ENCODE assay signal across 19 cellular contexts in the genomic region with DNA sequence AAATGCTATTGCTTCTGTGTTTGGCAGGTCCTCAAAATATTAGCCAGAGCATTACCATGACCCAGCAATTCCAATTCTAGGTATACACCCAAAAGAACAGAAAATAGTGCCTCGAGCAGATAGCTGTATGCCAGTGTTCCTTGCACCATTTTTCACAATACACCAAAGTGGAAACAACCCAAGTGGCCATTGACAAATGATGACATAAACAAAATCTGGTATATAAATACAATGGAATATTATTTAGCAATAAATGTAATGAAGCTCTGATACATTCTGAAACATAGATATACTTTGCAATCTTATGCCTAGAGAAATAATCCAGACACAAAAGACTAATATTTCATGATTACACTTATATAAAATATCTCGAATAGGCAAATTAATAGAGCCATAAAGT.
DNase-seq lines count a peak whose midpoint lies in the region; ATAC-seq, FAIRE-seq and TF ChIP-seq lines count a peak whose summit lies in the region.
"Had no signal": no experiment of that assay in that cellular context is flagged by ENCODE, and none has a peak within 500 bp of the region (broad histone marks: within the 10 kb centered on the region; RNA-seq: fewer than 3 reads in every experiment).

No MANE protein-coding gene starts in this region.

- no peaks in the 10 kb centered on the region for H3K36me3 ChIP-seq in HCT116 (ENCODE audit: control insufficient read depth in 1 of 2, insufficient read depth in 2 of 2, low read length in 2 of 2)
- H3K36me3 ChIP-seq in K562 (ENCODE audit: control insufficient read depth, insufficient read depth, low read length) = no peaks in the 10 kb centered on the region
- no peaks in the 10 kb centered on the region for H3K36me3 ChIP-seq in SJCRH30
- H3K36me3 ChIP-seq: BLaER1 treated with 17β-estradiol and CSF1 and Interleukin-3, amounts not matched to agents 10 nM and 100 nM had no signal

- H3K4me2 ChIP-seq in A549 (no peak overlapping the region), HCT116 (ENCODE audit: low read length) (no peak overlapping the region), K562 (ENCODE audit: insufficient read depth, low read length) (no peak overlapping the region)
- H3K4me2 ChIP-seq: BLaER1 treated with 17β-estradiol and CSF1 and Interleukin-3, amounts not matched to agents 10 nM and 100 nM had no signal

- H3K9me3 ChIP-seq in A549 (no peaks in the 10 kb centered on the region), HCT116 (ENCODE audit: control insufficient read depth in 1 of 2, insufficient read depth in 1 of 2, low read depth in 1 of 2, low read length in 2 of 2) (peaks cover 0 to 3% of the 10 kb centered on the region in 2 experiments; a peak in 1 of 4 replicates), K562 (replicated peaks; ENCODE audit: control insufficient read depth, insufficient read depth, low read depth, low read length) (no peaks in the 10 kb centered on the region), SJCRH30 (replicated peaks) (peaks cover 5% of the 10 kb centered on the region; the same call in 1 of the 2 replicates)
- H3K9me3 ChIP-seq: Caco-2 had no signal

- CTCF ChIA-PET in A549 (lab: Yijun Ruan, JAX) (no interaction called here), HCT116 (lab: Charles Lee) (no interaction called here), K562 (lab: Yijun Ruan, JAX; ENCODE audit: low intra/inter-chr PET ratio) (no interaction called here)

- H3K27me3 ChIP-seq in HCT116 (ENCODE audit: insufficient read depth, low read length) (no peaks in the 10 kb centered on the region), K562 (ENCODE audit: control insufficient read depth in 2 of 2, insufficient read depth in 2 of 2, low read length in 2 of 2) (no peaks in the 10 kb centered on the region), SJCRH30 (no peaks in the 10 kb centered on the region)
- H3K27me3 ChIP-seq: BLaER1 treated with 17β-estradiol and CSF1 and Interleukin-3, amounts not matched to agents 10 nM and 100 nM had no signal

- H3K4me1 ChIP-seq in A549 (no peaks in the 10 kb centered on the region), HCT116 (ENCODE audit: control insufficient read depth in 1 of 2, insufficient read depth in 2 of 2, low read length in 2 of 2) (peaks cover 0 to 8% of the 10 kb centered on the region in 2 experiments; a peak in 2 of 4 replicates), K562 (replicated peaks in 1 of 2; ENCODE audit: control insufficient read depth in 2 of 2, insufficient read depth in 2 of 2, low read length in 2 of 2) (no peaks in the 10 kb centered on the region), SJCRH30 (no peaks in the 10 kb centered on the region)
- H3K4me1 ChIP-seq: Caco-2 had no signal

- H3K4me3 ChIP-seq in A549 (no peak overlapping the region), HCT116 (replicated peaks in 1 of 2; ENCODE audit: low read depth in 1 of 2, low read length in 2 of 2) (no peak overlapping the region), K562 (no peak overlapping the region), SJCRH30 (no peak overlapping the region)
- H3K4me3 ChIP-seq: BLaER1 treated with 17β-estradiol and CSF1 and Interleukin-3, amounts not matched to agents 10 nM and 100 nM had no signal

- in situ Hi-C loops in K562 (cut with MboI) = no loop called here

- H3K9me2 ChIP-seq in HCT116 (ENCODE audit: insufficient read depth) = no peaks in the 10 kb centered on the region

- BruUV-seq in HCT116 (replicated peaks; lab: Mats Ljungman, UMichigan) (no TSS peak), K562 (replicated peaks; lab: Mats Ljungman, UMichigan) (no TSS peak)

- DNase-seq in A549 (ENCODE audit: low read depth in 1 of 2, low spot score in 1 of 2) (no peak), HCT116 (ENCODE audit: low read depth, low spot score) (no peak), K562 (ENCODE audit: extremely low read depth in 1 of 4, low spot score in 3 of 4) (no peak), SJCRH30 (no peak)
- DNase-seq: 8988T; AML-193; Caco-2; Calu3; CD4-positive, alpha-beta T cell; CD8-positive, alpha-beta T cell; DMS79 treated with DMSO at 0.1 percent for 48 hours; GF-D8 had no signal

- no peak for FAIRE-seq in A549 (lab: Jason Lieb, UNC)
- FAIRE-seq in K562 (lab: Jason Lieb, UNC) = no peak
- FAIRE-seq: D721Med, G401.6, GM12891, GM19239 had no signal

- TF ChIP-seq CTCF in A549 (IDR thresholded peaks at IDR 0.05) = no peak
- TF ChIP-seq CTCF in HCT116 (IDR thresholded peaks at IDR 0.05 in 2 of 3, conservative IDR thresholded peaks at IDR 0.05 in 1 of 3; ENCODE audit: borderline replicate concordance in 1 of 3, insufficient read depth in 1 of 3, low read depth in 2 of 3, low read length in 2 of 3) = no peak
- no peak for TF ChIP-seq CTCF in K562 (IDR thresholded peaks at IDR 0.05 in 2 of 3, conservative IDR thresholded peaks at IDR 0.05 in 1 of 3; ENCODE audit: insufficient read depth in 2 of 3, low read depth in 1 of 3, low read length in 3 of 3)

- H2AFZ ChIP-seq in HCT116 (ENCODE audit: low read depth, low read length, poor library complexity, severe bottlenecking) = peak overlapping the region; percentile 90
- no peak overlapping the region for H2AFZ ChIP-seq in K562 (ENCODE audit: low read depth, low read length)

- TF ChIP-seq POLR2A in A549 (IDR thresholded peaks at IDR 0.05; ENCODE audit: low read length) (no peak), HCT116 (IDR thresholded peaks at IDR 0.05; ENCODE audit: borderline replicate concordance, extremely low read depth, insufficient read depth, insufficient read length) (no peak), K562 (conservative IDR thresholded peaks at IDR 0.05) (no peak)

- POLR2A ChIA-PET in A549 (lab: Yijun Ruan, JAX) (no interaction called here), HCT116 (lab: Charles Lee) (no interaction called here), K562 (lab: Yijun Ruan, JAX) (no interaction called here)

- WGBS in A549 (ENCODE audit: missing lambda C conversion rate) = 10% methylated on average over 2 of the region's 2 CpGs
- 0% methylated on average over 2 of the region's 2 CpGs for WGBS in K562 (ENCODE audit: insufficient coverage, low coverage, missing lambda C conversion rate)

- TF ChIP-seq RAD21 in A549 (conservative IDR thresholded peaks at IDR 0.05 in 1 of 2, IDR thresholded peaks at IDR 0.05 in 1 of 2) = no peak
- TF ChIP-seq RAD21 in HCT116 (IDR thresholded peaks at IDR 0.05; ENCODE audit: low read depth) = no peak
- no peak for TF ChIP-seq RAD21 in K562 (CRISPR knock-in tag; conservative IDR thresholded peaks at IDR 0.05 in 1 of 2, IDR thresholded peaks at IDR 0.05 in 1 of 2)

- ATAC-seq in A549 (no peak), HCT116 (no peak), K562 (no peak), HG03571 (IDR thresholded peaks at IDR 0.05; ENCODE audit: unreplicated experiment) (no peak)
- ATAC-seq: CD8-positive, alpha-beta T cell had no signal

- H3K9me1 ChIP-seq in K562 (ENCODE audit: control insufficient read depth, insufficient read depth, low read length) = no peaks in the 10 kb centered on the region

- H3K79me2 ChIP-seq in HCT116 (ENCODE audit: insufficient read depth, low read length) = no peaks in the 10 kb centered on the region
- no peaks in the 10 kb centered on the region for H3K79me2 ChIP-seq in K562 (ENCODE audit: control insufficient read depth, insufficient read depth, low read length)

- no peak overlapping the region for H3K27ac ChIP-seq in A549
- no peak overlapping the region for H3K27ac ChIP-seq in HCT116 (ENCODE audit: low read depth, low read length)
- no peak overlapping the region for H3K27ac ChIP-seq in K562 (ENCODE audit: extremely low read depth, low read depth, low read length)
- H3K27ac ChIP-seq in SJCRH30 = no peak overlapping the region
- H3K27ac ChIP-seq: BLaER1 treated with 17β-estradiol and CSF1 and Interleukin-3, amounts not matched to agents 10 nM and 100 nM; C4-2B had no signal

- intact Hi-C loops in HCT116 (cut with micrococcal nuclease) (no loop called here), K562 (cut with micrococcal nuclease) (no loop called here)

- H4K20me1 ChIP-seq in HCT116 (ENCODE audit: insufficient read depth) (no peaks in the 10 kb centered on the region), K562 (replicated peaks; ENCODE audit: control insufficient read depth, insufficient read depth, low read length) (no peaks in the 10 kb centered on the region)
- H4K20me1 ChIP-seq: BLaER1 treated with 17β-estradiol and CSF1 and Interleukin-3, amounts not matched to agents 10 nM and 100 nM had no signal

- no peak overlapping the region for H3K9ac ChIP-seq in HCT116 (ENCODE audit: low read length)
- H3K9ac ChIP-seq in K562 (ENCODE audit: insufficient read depth in 1 of 2, low read depth in 2 of 2, low read length in 2 of 2) = no peak overlapping the region
- H3K9ac ChIP-seq: BLaER1 treated with 17β-estradiol and CSF1 and Interleukin-3, amounts not matched to agents 10 nM and 100 nM had no signal

- no peak for TF ChIP-seq EP300 in A549 (IDR thresholded peaks at IDR 0.05)
- TF ChIP-seq EP300 in K562 (IDR thresholded peaks at IDR 0.05; ENCODE audit: low read length) = no peak

- RAD21 ChIA-PET in HCT116 (lab: Charles Lee; ENCODE audit: low non-redundant PET in 1 of 2, low total read pairs in 2 of 2, uncharacterized antibody in 2 of 2, unreplicated experiment in 2 of 2) = no interaction called here

TF ChIP-seq in A549, 52 proteins besides CTCF, POLR2A, EP300 and RAD21:
- TF ChIP-seq MAFK (IDR thresholded peaks at IDR 0.05; ENCODE audit: partially characterized antibody) (peak; percentile 17), ZNF302 (CRISPR knock-in tag; IDR thresholded peaks at IDR 0.05) (no peak), SREBF2 (IDR thresholded peaks at IDR 0.05) (no peak), KDM5A (IDR thresholded peaks at IDR 0.05) (no peak), SMC3 (IDR thresholded peaks at IDR 0.05) (no peak)

TF ChIP-seq in HCT116, 20 proteins besides CTCF, POLR2A, EP300 and RAD21 (continues in another document):
- TF ChIP-seq, protein P1, sequence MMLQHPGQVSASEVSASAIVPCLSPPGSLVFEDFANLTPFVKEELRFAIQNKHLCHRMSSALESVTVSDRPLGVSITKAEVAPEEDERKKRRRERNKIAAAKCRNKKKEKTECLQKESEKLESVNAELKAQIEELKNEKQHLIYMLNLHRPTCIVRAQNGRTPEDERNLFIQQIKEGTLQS (IDR thresholded peaks at IDR 0.05) = no peak

TF ChIP-seq in K562, 482 proteins besides CTCF, POLR2A, EP300 and RAD21:
- TF ChIP-seq MYBL2 (IDR thresholded peaks at IDR 0.05; ENCODE audit: low read depth) (no peak), MYBL2 (CRISPR knock-in tag; IDR thresholded peaks at IDR 0.05; ENCODE audit: borderline replicate concordance) (no peak), MAFF (IDR thresholded peaks at IDR 0.05; ENCODE audit: low read length) (0 out of 2 replicates have a peak, but pooled peaks have one; percentile 4)

Comparison
In these comparisons a context has a peak if more than half of its experiments do, and no peak if none do; other contexts are left out.
1. Of the 35 proteins assayed by ChIP-seq in both K562 and A549: peak only in K562: none; only in A549: MAFK; in both: none; in neither: 34.